ENCODE assay signal across 1 cellular context in the genomic region with DNA sequence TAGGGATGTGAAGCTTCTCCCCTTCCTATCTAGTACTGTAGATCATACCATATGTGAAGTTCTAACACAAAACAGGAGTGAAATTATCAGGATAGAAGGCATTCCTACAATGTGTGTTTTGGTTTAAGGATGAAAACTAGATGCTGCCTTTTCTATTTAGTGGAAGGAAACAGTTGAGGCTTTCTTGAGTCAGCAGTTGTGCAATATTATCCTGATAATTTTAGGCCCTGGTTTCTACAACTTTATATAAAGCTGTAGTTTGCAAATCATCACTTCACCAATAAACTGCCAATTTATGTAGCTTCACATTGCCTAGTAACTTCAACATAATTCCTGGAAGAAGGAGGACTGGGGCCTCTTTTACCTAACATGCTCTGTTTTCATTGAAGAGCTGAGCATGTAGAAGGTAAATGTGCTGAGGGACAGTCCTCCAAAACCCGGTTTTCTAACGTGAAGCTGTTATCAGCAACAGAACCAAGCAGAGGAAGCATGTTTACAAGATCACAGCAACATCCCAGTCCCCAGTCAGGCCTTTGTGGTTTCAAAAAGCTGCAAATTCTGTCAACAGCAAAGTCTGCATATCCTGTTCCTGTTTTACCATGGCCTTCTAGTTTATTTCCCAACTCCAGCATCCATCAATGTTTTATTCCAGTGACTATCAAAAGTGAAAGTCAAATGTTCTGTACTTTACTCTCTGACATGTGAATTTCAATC.
TF ChIP-seq lines count a peak whose summit lies in the region.

No MANE protein-coding gene starts in this region.

TF ChIP-seq in K562, 482 proteins besides CTCF, POLR2A, EP300 and RAD21 (continued from another document and continues in another):
- TF ChIP-seq, protein P1, sequence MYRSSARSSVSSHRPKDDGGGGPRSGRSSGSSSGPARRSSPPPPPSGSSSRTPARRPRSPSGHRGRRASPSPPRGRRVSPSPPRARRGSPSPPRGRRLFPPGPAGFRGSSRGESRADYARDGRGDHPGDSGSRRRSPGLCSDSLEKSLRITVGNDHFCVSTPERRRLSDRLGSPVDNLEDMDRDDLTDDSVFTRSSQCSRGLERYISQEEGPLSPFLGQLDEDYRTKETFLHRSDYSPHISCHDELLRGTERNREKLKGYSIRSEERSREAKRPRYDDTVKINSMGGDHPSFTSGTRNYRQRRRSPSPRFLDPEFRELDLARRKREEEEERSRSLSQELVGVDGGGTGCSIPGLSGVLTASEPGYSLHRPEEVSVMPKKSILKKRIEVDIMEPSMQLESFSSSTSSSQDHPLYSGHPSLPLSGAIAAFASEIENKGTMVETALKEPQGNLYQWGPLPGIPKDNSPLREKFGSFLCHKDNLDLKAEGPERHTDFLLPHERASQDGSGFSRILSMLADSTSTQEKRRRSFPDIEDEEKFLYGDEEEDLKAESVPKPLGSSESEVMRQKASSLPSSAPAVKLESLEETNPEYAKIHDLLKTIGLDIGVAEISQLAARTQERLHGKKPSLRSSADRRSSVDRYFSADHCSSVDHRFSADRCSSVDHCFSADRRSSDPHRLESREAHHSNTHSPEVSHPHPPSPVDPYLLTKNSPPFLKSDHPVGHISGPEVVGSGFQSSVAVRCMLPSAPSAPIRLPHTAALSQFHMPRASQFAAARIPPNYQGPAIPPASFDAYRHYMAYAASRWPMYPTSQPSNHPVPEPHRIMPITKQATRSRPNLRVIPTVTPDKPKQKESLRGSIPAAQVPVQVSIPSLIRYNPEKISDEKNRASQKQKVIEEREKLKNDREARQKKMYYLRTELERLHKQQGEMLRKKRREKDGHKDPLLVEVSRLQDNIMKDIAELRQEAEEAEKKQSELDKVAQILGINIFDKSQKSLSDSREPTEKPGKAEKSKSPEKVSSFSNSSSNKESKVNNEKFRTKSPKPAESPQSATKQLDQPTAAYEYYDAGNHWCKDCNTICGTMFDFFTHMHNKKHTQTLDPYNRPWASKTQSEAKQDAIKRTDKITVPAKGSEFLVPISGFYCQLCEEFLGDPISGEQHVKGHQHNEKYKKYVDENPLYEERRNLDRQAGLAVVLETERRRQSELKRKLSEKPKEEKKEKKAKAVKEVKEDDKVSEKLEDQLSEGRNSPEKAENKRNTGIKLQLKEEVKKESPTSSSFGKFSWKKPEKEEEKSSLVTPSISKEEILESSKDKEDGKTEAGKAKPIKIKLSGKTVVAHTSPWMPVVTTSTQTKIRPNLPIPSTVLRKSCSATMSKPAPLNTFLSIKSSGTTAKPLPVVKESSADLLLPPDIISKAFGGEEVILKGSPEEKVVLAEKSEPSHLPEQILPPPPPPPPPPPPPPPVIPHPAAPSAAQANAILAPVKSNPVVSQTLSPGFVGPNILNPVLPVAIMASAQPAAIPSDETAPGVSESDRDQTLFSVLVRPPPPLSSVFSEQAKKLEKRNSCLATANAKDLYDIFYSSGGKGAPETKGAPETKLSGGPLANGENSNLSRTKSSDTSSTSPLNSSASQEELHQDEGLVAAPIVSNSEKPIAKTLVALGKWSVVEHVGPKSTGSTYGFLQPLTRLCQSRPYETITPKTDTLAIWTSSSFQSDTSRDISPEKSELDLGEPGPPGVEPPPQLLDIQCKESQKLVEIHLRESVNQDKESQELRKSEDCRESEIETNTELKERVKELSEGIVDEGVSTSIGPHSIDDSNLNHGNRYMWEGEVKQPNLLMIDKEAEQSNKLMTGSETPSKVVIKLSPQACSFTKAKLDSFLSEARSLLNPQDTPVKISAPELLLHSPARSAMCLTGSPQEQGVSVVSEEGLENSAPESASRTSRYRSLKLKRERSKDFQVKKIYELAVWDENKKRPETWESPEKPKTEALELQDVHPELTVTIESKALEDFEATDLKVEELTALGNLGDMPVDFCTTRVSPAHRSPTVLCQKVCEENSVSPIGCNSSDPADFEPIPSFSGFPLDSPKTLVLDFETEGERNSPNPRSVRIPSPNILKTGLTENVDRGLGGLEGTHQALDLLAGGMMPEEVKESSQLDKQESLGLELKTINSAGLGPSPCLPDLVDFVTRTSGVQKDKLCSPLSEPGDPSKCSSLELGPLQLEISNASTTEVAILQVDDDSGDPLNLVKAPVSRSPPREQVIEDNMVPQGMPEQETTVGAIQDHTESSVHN (IDR thresholded peaks at IDR 0.05; ENCODE audit: borderline replicate concordance in 1 of 2, low read depth in 1 of 2): no peak
- TF ChIP-seq FOXP1 (CRISPR knock-in tag; IDR thresholded peaks at IDR 0.05) (no peak), NFIX (CRISPR knock-in tag; IDR thresholded peaks at IDR 0.05; ENCODE audit: low read depth) (no peak), ETS2 (tag; IDR thresholded peaks at IDR 0.05; ENCODE audit: borderline replicate concordance, poor library complexity, severe bottlenecking) (no peak), NCOA2 (IDR thresholded peaks at IDR 0.05; ENCODE audit: partially characterized antibody in 2 of 2) (peak in 1 of 2 experiments; percentile 76), HOXB6 (CRISPR knock-in tag; IDR thresholded peaks at IDR 0.05; ENCODE audit: borderline replicate concordance) (no peak), STAT5A (IDR thresholded peaks at IDR 0.05; ENCODE audit: borderline replicate concordance, low read length) (no peak), ELF1 (tag; IDR thresholded peaks at IDR 0.05) (no peak), ZNF707 (CRISPR knock-in tag; conservative IDR thresholded peaks at IDR 0.05) (no peak), AFF1 (IDR thresholded peaks at IDR 0.05; ENCODE audit: low read depth in 1 of 2, partially characterized antibody in 2 of 2) (peak in 1 of 2 experiments; percentile 31), STAG1 (CRISPR knock-in tag; IDR thresholded peaks at IDR 0.05; ENCODE audit: borderline replicate concordance) (no peak), THRA (IDR thresholded peaks at IDR 0.05) (no peak), THAP12 (CRISPR knock-in tag; IDR thresholded peaks at IDR 0.05) (no peak), BRCA1 (IDR thresholded peaks at IDR 0.05) (no peak), BRCA1 (CRISPR knock-in tag; IDR thresholded peaks at IDR 0.05) (no peak), CC2D1A (IDR thresholded peaks at IDR 0.05) (no peak), KAT8 (IDR thresholded peaks at IDR 0.05; ENCODE audit: low read depth) (no peak), NR2C1 (IDR thresholded peaks at IDR 0.05) (no peak), NR2C1 (tag; IDR thresholded peaks at IDR 0.05) (no peak), PYGO2 (tag; IDR thresholded peaks at IDR 0.05) (no peak), ZNF253 (CRISPR knock-in tag; conservative IDR thresholded peaks at IDR 0.05) (no peak), PHF21A (IDR thresholded peaks at IDR 0.05; ENCODE audit: borderline replicate concordance, low read depth) (no peak), RBM15 (IDR thresholded peaks at IDR 0.05; ENCODE audit: insufficient read depth, low read length) (no peak), ZNF24 (IDR thresholded peaks at IDR 0.05) (no peak), NR2C2 (CRISPR knock-in tag; IDR thresholded peaks at IDR 0.05) (no peak), NR2C2 (tag; IDR thresholded peaks at IDR 0.05) (no peak), BRF1 (IDR thresholded peaks at IDR 0.05; ENCODE audit: borderline replicate concordance, extremely low read depth, insufficient read length) (no peak), ZFP36 (IDR thresholded peaks at IDR 0.05; ENCODE audit: low read depth, low read length, partially characterized antibody) (no peak)
- TF ChIP-seq, protein P2, sequence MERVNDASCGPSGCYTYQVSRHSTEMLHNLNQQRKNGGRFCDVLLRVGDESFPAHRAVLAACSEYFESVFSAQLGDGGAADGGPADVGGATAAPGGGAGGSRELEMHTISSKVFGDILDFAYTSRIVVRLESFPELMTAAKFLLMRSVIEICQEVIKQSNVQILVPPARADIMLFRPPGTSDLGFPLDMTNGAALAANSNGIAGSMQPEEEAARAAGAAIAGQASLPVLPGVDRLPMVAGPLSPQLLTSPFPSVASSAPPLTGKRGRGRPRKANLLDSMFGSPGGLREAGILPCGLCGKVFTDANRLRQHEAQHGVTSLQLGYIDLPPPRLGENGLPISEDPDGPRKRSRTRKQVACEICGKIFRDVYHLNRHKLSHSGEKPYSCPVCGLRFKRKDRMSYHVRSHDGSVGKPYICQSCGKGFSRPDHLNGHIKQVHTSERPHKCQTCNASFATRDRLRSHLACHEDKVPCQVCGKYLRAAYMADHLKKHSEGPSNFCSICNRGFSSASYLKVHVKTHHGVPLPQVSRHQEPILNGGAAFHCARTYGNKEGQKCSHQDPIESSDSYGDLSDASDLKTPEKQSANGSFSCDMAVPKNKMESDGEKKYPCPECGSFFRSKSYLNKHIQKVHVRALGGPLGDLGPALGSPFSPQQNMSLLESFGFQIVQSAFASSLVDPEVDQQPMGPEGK (CRISPR knock-in tag; IDR thresholded peaks at IDR 0.05; ENCODE audit: borderline replicate concordance): no peak
- TF ChIP-seq, protein P3, sequence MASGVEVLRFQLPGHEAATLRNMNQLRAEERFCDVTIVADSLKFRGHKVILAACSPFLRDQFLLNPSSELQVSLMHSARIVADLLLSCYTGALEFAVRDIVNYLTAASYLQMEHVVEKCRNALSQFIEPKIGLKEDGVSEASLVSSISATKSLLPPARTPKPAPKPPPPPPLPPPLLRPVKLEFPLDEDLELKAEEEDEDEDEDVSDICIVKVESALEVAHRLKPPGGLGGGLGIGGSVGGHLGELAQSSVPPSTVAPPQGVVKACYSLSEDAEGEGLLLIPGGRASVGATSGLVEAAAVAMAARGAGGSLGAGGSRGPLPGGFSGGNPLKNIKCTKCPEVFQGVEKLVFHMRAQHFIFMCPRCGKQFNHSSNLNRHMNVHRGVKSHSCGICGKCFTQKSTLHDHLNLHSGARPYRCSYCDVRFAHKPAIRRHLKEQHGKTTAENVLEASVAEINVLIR (CRISPR knock-in tag; IDR thresholded peaks at IDR 0.05): no peak
- TF ChIP-seq, protein P4, sequence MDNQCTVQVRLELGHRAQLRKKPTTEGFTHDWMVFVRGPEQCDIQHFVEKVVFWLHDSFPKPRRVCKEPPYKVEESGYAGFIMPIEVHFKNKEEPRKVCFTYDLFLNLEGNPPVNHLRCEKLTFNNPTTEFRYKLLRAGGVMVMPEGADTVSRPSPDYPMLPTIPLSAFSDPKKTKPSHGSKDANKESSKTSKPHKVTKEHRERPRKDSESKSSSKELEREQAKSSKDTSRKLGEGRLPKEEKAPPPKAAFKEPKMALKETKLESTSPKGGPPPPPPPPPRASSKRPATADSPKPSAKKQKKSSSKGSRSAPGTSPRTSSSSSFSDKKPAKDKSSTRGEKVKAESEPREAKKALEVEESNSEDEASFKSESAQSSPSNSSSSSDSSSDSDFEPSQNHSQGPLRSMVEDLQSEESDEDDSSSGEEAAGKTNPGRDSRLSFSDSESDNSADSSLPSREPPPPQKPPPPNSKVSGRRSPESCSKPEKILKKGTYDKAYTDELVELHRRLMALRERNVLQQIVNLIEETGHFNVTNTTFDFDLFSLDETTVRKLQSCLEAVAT (IDR thresholded peaks at IDR 0.05): peak in 1 of 2 experiments; percentile 72; a peak in 1 of 4 replicates
- TF ChIP-seq, protein P5, sequence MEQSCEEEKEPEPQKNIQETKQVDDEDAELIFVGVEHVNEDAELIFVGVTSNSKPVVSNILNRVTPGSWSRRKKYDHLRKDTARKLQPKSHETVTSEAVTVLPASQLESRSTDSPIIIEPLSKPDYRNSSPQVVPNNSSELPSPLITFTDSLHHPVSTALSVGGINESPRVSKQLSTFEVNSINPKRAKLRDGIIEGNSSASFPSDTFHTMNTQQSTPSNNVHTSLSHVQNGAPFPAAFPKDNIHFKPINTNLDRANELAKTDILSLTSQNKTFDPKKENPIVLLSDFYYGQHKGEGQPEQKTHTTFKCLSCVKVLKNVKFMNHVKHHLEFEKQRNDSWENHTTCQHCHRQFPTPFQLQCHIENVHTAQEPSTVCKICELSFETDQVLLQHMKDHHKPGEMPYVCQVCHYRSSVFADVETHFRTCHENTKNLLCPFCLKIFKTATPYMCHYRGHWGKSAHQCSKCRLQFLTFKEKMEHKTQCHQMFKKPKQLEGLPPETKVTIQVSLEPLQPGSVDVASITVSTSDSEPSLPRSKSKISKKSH (CRISPR knock-in tag; IDR thresholded peaks at IDR 0.05): no peak
